In genomic region chr11:2559527-2560311, GRCh38 we compare ENCODE assay signal across 28 cellular contexts.
DNase-seq lines count a peak whose midpoint lies in the region; ATAC-seq, FAIRE-seq and TF ChIP-seq lines count a peak whose summit lies in the region.
"Had no signal": no experiment of that assay in that cellular context is flagged by ENCODE, and none has a peak within 500 bp of the region (broad histone marks: within the 10 kb centered on the region; RNA-seq: fewer than 3 reads in every experiment).

No MANE protein-coding gene starts in this region.

- H3K27ac ChIP-seq in HepG2 (ENCODE audit: extremely low read length, insufficient read depth, low read length) (no peak overlapping the region), caudate nucleus (ENCODE audit: low read depth, low read length) (no peak overlapping the region), vagina (no peak overlapping the region)
- H3K27ac ChIP-seq: 22Rv1 had no signal

- POLR2A ChIA-PET in WTC11 (lab: Charles Lee), result no interaction called here
- POLR2A ChIA-PET in HepG2 (lab: Yijun Ruan, JAX), result no interaction called here

- no peak overlapping the region for H3K4me3 ChIP-seq in HepG2 (replicated peaks in 1 of 3; ENCODE audit: insufficient read depth in 1 of 3, low read depth in 2 of 3, low read length in 3 of 3)
- H3K4me3 ChIP-seq in vagina, result no peak overlapping the region

- H3K4me2 ChIP-seq in HepG2 (ENCODE audit: low read depth, low read length), result peak overlapping the region; percentile 32; the same call in 1 of the 2 replicates

- intact Hi-C loops in HepG2 (cut with micrococcal nuclease; ENCODE audit: unreplicated experiment) (no loop called here), sciatic nerve (cut with DNase I) (no loop called here), vagina (cut with DNase I) (no loop called here)

- no peak overlapping the region for H2AFZ ChIP-seq in HepG2 (ENCODE audit: low read length)

- H3K4me1 Mint-ChIP-seq in WTC11, result peaks cover 1% of the 10 kb centered on the region; the same call in 1 of the 2 replicates

- H3K27me3 ChIP-seq in HepG2 (ENCODE audit: control insufficient read depth in 1 of 2, insufficient read depth in 2 of 2, low read length in 2 of 2) (peaks cover 11 to 47% of the 10 kb centered on the region in 2 experiments), vagina (no peaks in the 10 kb centered on the region)

- no peaks in the 10 kb centered on the region for H3K36me3 ChIP-seq in HepG2 (replicated peaks in 1 of 2; ENCODE audit: control insufficient read depth in 1 of 2, insufficient read depth in 2 of 2, low read length in 2 of 2)
- H3K36me3 ChIP-seq in vagina, result no peaks in the 10 kb centered on the region

- no peak for ATAC-seq in activated CD4-positive, CD25-positive, alpha-beta regulatory T cell treated with anti-CD3 and anti-CD28 coated beads, Interleukin-2, amount 50 U/mL, for 24 hours
- no peak for ATAC-seq in WTC11
- no peak for ATAC-seq in HepG2
- no peak for ATAC-seq in sciatic nerve
- ATAC-seq: naive thymus-derived CD8-positive, alpha-beta T cell; SK-N-SH treated with all-trans-retinoic acid at 6 μM for 48 hours had no signal

- in situ Hi-C loops in HepG2 (cut with HindIII; ENCODE audit: extremely low pct_ligation_motif_present, low pct_unique_long_range_greater_than_20kb), result no loop called here

- peaks cover 78% of the 10 kb centered on the region for H3K27me3 Mint-ChIP-seq in WTC11 (ENCODE audit: low read depth)
- H3K27me3 Mint-ChIP-seq: naive thymus-derived CD8-positive, alpha-beta T cell had no signal

- H3K4me1 ChIP-seq in HepG2 (ENCODE audit: insufficient read depth, low read length) (peaks cover 41% of the 10 kb centered on the region), vagina (no peaks in the 10 kb centered on the region)

- H3K36me3 Mint-ChIP-seq in WTC11, result peaks cover 7% of the 10 kb centered on the region

- no peak overlapping the region for H3K27ac Mint-ChIP-seq in WTC11
- H3K27ac Mint-ChIP-seq: activated T-helper 1 cell treated with anti-CD3 and anti-CD28 coated beads, Interleukin-12 subunit alpha, Interleukin-12 subunit beta, Interleukin-2, Interleukin-4 antibody, amounts not matched to agents 30 ng/mL and 10 ng/mL and 1 ng/mL, durations not matched to agents 14 hours and 24 hours and 36 hours; progenitor cell of endocrine pancreas had no signal

- peaks cover 17% of the 10 kb centered on the region for H3K9me3 Mint-ChIP-seq in WTC11
- H3K9me3 Mint-ChIP-seq: activated T-helper 1 cell treated with anti-CD3 and anti-CD28 coated beads, Interleukin-12 subunit alpha, Interleukin-12 subunit beta, Interleukin-2, Interleukin-4 antibody, amounts not matched to agents 30 ng/mL and 10 ng/mL and 1 ng/mL, durations not matched to agents 14 hours and 24 hours and 36 hours; naive thymus-derived CD8-positive, alpha-beta T cell had no signal

- no TSS peak for BruUV-seq in HepG2 (replicated peaks; lab: Mats Ljungman, UMichigan)

- peak; percentile 21 for DNase-seq in activated CD4-positive, CD25-positive, alpha-beta regulatory T cell treated with anti-CD3 and anti-CD28 coated beads, Interleukin-2, amount 50 U/mL, for 72 hours
- DNase-seq in WTC11 (ENCODE audit: low spot score), result peak; percentile 7
- DNase-seq in HepG2 (ENCODE audit: low spot score), result no peak
- peak; percentile 55 for DNase-seq in sciatic nerve (ENCODE audit: low spot score)
- no peak for DNase-seq in retina
- no peak for DNase-seq in caudate nucleus (lab: John Stamatoyannopoulos, UW)
- no peak for DNase-seq in vagina (ENCODE audit: extremely low spot score in 2 of 2)
- DNase-seq: activated CD4-positive, alpha-beta T cell treated with anti-CD3 and anti-CD28 coated beads for 1 hour; EL; erythroblast; foreskin melanocyte; hypothalamus; KG1; mesenchymal stem cell; MV-4-11; NCI-H187; NK-92 treated with Interleukin-12 subunit alpha and Interleukin-12 subunit beta, amount 100 ng/mL, for 24 hours; stimulated activated CD4-positive, alpha-beta T cell treated with anti-CD3 and anti-CD28 coated beads, Interleukin-12 subunit alpha, Interleukin-12 subunit beta, amount 100 ng/mL, for 4 hours; T-helper 9 cell had no signal

- TF ChIP-seq POLR2A in HepG2 (IDR thresholded peaks at IDR 0.05; ENCODE audit: insufficient read depth in 1 of 2, low read depth in 2 of 2, low read length in 2 of 2) (no peak), vagina (IDR thresholded peaks at IDR 0.05) (no peak)

- TF ChIP-seq RAD21 in HepG2 (CRISPR knock-in tag; IDR thresholded peaks at IDR 0.05), result no peak

- no peaks in the 10 kb centered on the region for H3K79me2 ChIP-seq in HepG2 (ENCODE audit: insufficient read depth, low read length)

- no peak overlapping the region for H3K9ac ChIP-seq in HepG2 (ENCODE audit: insufficient read depth, low read depth, low read length)

- CTCF ChIA-PET in WTC11 (lab: Charles Lee) (no interaction called here), HepG2 (lab: Yijun Ruan, JAX; ENCODE audit: low intra/inter-chr PET ratio, low total read pairs) (no interaction called here)

- TF ChIP-seq EP300 in HepG2 (IDR thresholded peaks at IDR 0.05; ENCODE audit: low read depth in 2 of 2, low read length in 2 of 2) (no peak), HepG2 (CRISPR knock-in tag; IDR thresholded peaks at IDR 0.05; ENCODE audit: borderline replicate concordance) (no peak)

- FAIRE-seq in HepG2 (lab: Jason Lieb, UNC), result no peak
- FAIRE-seq: bronchial epithelial cell, H54, islet of Langerhans had no signal

- TF ChIP-seq CTCF in WTC11 (IDR thresholded peaks at IDR 0.05) (no peak), HepG2 (CRISPR knock-in tag; IDR thresholded peaks at IDR 0.05) (no peak), vagina (IDR thresholded peaks at IDR 0.05) (no peak)

- H3K9me3 ChIP-seq in HepG2 (ENCODE audit: low read length), result peaks cover 8% of the 10 kb centered on the region; the same call in 1 of the 2 replicates
- no peaks in the 10 kb centered on the region for H3K9me3 ChIP-seq in vagina

- 79% methylated on average over 13 of the region's 28 CpGs for WGBS in HepG2 (ENCODE audit: low lambda C conversion rate)

- H3K4me3 Mint-ChIP-seq in WTC11, result no peak overlapping the region
- H3K4me3 Mint-ChIP-seq: activated T-helper 1 cell treated with anti-CD3 and anti-CD28 coated beads, Interleukin-12 subunit alpha, Interleukin-12 subunit beta, Interleukin-2, Interleukin-4 antibody, amounts not matched to agents 30 ng/mL and 10 ng/mL and 1 ng/mL, durations not matched to agents 14 hours and 24 hours and 36 hours had no signal

- H4K20me1 ChIP-seq in HepG2 (ENCODE audit: insufficient read depth, low read length), result no peaks in the 10 kb centered on the region

TF ChIP-seq in WTC11, 78 proteins besides CTCF, POLR2A, EP300 and RAD21 (continues in another document):
- no peak for TF ChIP-seq ATF6 (CRISPR knock-in tag; IDR thresholded peaks at IDR 0.05)
- TF ChIP-seq ZNF138 (CRISPR knock-in tag; conservative IDR thresholded peaks at IDR 0.05), result no peak
- TF ChIP-seq GABPB1 (CRISPR knock-in tag; IDR thresholded peaks at IDR 0.05), result no peak
- no peak for TF ChIP-seq GTF2I (CRISPR knock-in tag; conservative IDR thresholded peaks at IDR 0.05)
- no peak for TF ChIP-seq CREB1 (CRISPR knock-in tag; IDR thresholded peaks at IDR 0.05)
- TF ChIP-seq MLX (CRISPR knock-in tag; IDR thresholded peaks at IDR 0.05), result no peak

TF ChIP-seq in HepG2, 621 proteins besides CTCF, POLR2A, EP300 and RAD21:
- TF ChIP-seq ZNF687 (CRISPR knock-in tag; IDR thresholded peaks at IDR 0.05) (0 out of 2 replicates have a peak, but pooled peaks have one; percentile 29), SMARCE1 (IDR thresholded peaks at IDR 0.05; ENCODE audit: borderline replicate concordance) (no peak)

Comparison
In these comparisons a context has a peak if more than half of its experiments do, and no peak if none do; other contexts are left out.
1. DNase-seq: peak in activated CD4-positive, CD25-positive, alpha-beta regulatory T cell treated with anti-CD3 and anti-CD28 coated beads, Interleukin-2, amount 50 U/mL, for 72 hours (single experiment), WTC11 (single experiment) and sciatic nerve (single experiment); none in HepG2 (single experiment), retina (single experiment), caudate nucleus (0 of 61) and vagina (0 of 2).